Comparison of ENCODE assay signal across 8 cellular contexts in genomic region chr19:56507446-56508281, GRCh38. TPM values are rescaled to one million over a fixed set of nuclear protein-coding genes. Genes with fewer than 3 reads are reported as not detected.
DNase-seq lines count a peak whose midpoint lies in the region; ATAC-seq lines count a peak whose summit lies in the region.

ZNF471 (plus strand) TSS chr19:56507855; CDS start chr19:56511572, 3,717 bp downstream.

- no peaks in the 10 kb centered on the region for H3K27me3 Mint-ChIP-seq in activated CD4-positive, alpha-beta T cell treated with anti-CD3 and anti-CD28 coated beads, Interleukin-2, amount 10 ng/mL, durations not matched to agents 7 days and 5 days

- H3K9me3 Mint-ChIP-seq in activated CD4-positive, alpha-beta T cell treated with anti-CD3 and anti-CD28 coated beads, Interleukin-2, amount 10 ng/mL, durations not matched to agents 7 days and 5 days = peaks cover 29% of the 10 kb centered on the region

- no peak within 1 kb of the TSS for H3K4me3 Mint-ChIP-seq in activated CD4-positive, alpha-beta T cell treated with anti-CD3 and anti-CD28 coated beads, Interleukin-2, amount 10 ng/mL, durations not matched to agents 7 days and 5 days

- POLR2A ChIA-PET in activated CD4-positive, alpha-beta T cell treated with anti-CD3 and anti-CD28 coated beads, Interleukin-2, amount 10 ng/mL, durations not matched to agents 7 days and 5 days (lab: Charles Lee) = no interaction called here

- H3K27ac Mint-ChIP-seq in activated CD4-positive, alpha-beta T cell treated with anti-CD3 and anti-CD28 coated beads, Interleukin-2, amount 10 ng/mL, durations not matched to agents 7 days and 5 days = no peak within 1 kb of the TSS

- DNase-seq in EL = peak; percentile 98
- peak; percentile 96 to 97 for DNase-seq in NCI-H2081 (lab: John Stamatoyannopoulos, UW)
- DNase-seq in activated CD4-positive, alpha-beta T cell treated with anti-CD3 and anti-CD28 coated beads, Interleukin-2, amount 10 ng/mL, durations not matched to agents 7 days and 5 days = peak; percentile 90
- DNase-seq in dermis blood vessel endothelial cell = peak; percentile 99
- peak; percentile 98 for DNase-seq in kidney tubule cell (ENCODE audit: low spot score)
- DNase-seq in stimulated activated CD4-positive, alpha-beta T cell treated with anti-CD3 and anti-CD28 coated beads, Interleukin-1b, Interleukin-23, amount 100 ng/mL, for 4 hours (ENCODE audit: low read depth in 2 of 2) = peak; percentile 67
- DNase-seq in NAMALWA (ENCODE audit: low spot score) = no peak

- H3K36me3 Mint-ChIP-seq in activated CD4-positive, alpha-beta T cell treated with anti-CD3 and anti-CD28 coated beads, Interleukin-2, amount 10 ng/mL, durations not matched to agents 7 days and 5 days (ENCODE audit: low read depth) = peaks cover 9% of the 10 kb centered on the region

- CTCF ChIA-PET in activated CD4-positive, alpha-beta T cell treated with anti-CD3 and anti-CD28 coated beads, Interleukin-2, amount 10 ng/mL, durations not matched to agents 7 days and 5 days (lab: Charles Lee) = no interaction called here

- no peak for ATAC-seq in HG03342 (IDR thresholded peaks at IDR 0.05; ENCODE audit: unreplicated experiment)

- H3K4me1 Mint-ChIP-seq in activated CD4-positive, alpha-beta T cell treated with anti-CD3 and anti-CD28 coated beads, Interleukin-2, amount 10 ng/mL, durations not matched to agents 7 days and 5 days = no peaks in the 10 kb centered on the region

RNA-seq across cellular contexts. Expression of gene ZNF471, which starts in this region (rescaled TPM):
- 1 to 10 TPM; 1.1 to 1.5 TPM for total RNA-seq in activated CD4-positive, alpha-beta T cell treated with anti-CD3 and anti-CD28 coated beads, Interleukin-2, amount 10 ng/mL, durations not matched to agents 7 days and 5 days
- 2.4 and 3.2 TPM in 2 replicates for total RNA-seq in dermis blood vessel endothelial cell
